8 cellular contexts compared by ENCODE assay signal in genomic region chrX:96182366-96182765, GRCh38.
DNase-seq lines count a peak whose midpoint lies in the region; ATAC-seq and TF ChIP-seq lines count a peak whose summit lies in the region.

No MANE protein-coding gene starts in this region.

- H3K27me3 ChIP-seq in MG63 = no peaks in the 10 kb centered on the region

- TF ChIP-seq CTCF in chondrocyte (IDR thresholded peaks at IDR 0.05) (peak; percentile 66), osteocyte (IDR thresholded peaks at IDR 0.05) (peak; percentile 47)

- peak; percentile 64 for ATAC-seq in GM18858 (IDR thresholded peaks at IDR 0.05; ENCODE audit: unreplicated experiment)
- no peak for ATAC-seq in activated CD8-positive, alpha-beta T cell treated with anti-CD3 and anti-CD28 coated beads, Interleukin-2, amount 10 ng/mL, durations not matched to agents 7 days and 5 days
- ATAC-seq in naive thymus-derived CD8-positive, alpha-beta T cell = no peak

- no peak overlapping the region for H3K4me3 Mint-ChIP-seq in chondrocyte (ENCODE audit: unreplicated experiment)
- H3K4me3 Mint-ChIP-seq in osteocyte (ENCODE audit: unreplicated experiment) = no peak overlapping the region
- no peak overlapping the region for H3K4me3 Mint-ChIP-seq in activated CD8-positive, alpha-beta T cell treated with anti-CD3 and anti-CD28 coated beads, Interleukin-2, amount 10 ng/mL, durations not matched to agents 7 days and 5 days
- H3K4me3 Mint-ChIP-seq in naive thymus-derived CD8-positive, alpha-beta T cell = no peak overlapping the region

- H3K27me3 Mint-ChIP-seq in chondrocyte (ENCODE audit: low read depth) (peaks cover 2% of the 10 kb centered on the region), osteocyte (ENCODE audit: unreplicated experiment) (no peaks in the 10 kb centered on the region)
- H3K27me3 Mint-ChIP-seq in activated CD8-positive, alpha-beta T cell treated with anti-CD3 and anti-CD28 coated beads, Interleukin-2, amount 10 ng/mL, durations not matched to agents 7 days and 5 days (ENCODE audit: low read depth) = no peaks in the 10 kb centered on the region
- no peaks in the 10 kb centered on the region for H3K27me3 Mint-ChIP-seq in naive thymus-derived CD8-positive, alpha-beta T cell

- POLR2A ChIA-PET in activated CD8-positive, alpha-beta T cell treated with anti-CD3 and anti-CD28 coated beads, Interleukin-2, amount 10 ng/mL, durations not matched to agents 7 days and 5 days (lab: Charles Lee) = no interaction called here
- POLR2A ChIA-PET in naive thymus-derived CD8-positive, alpha-beta T cell (lab: Charles Lee) = no interaction called here

- H3K27ac Mint-ChIP-seq in chondrocyte (ENCODE audit: unreplicated experiment) (no peak overlapping the region), osteocyte (ENCODE audit: unreplicated experiment) (no peak overlapping the region)
- no peak overlapping the region for H3K27ac Mint-ChIP-seq in activated CD8-positive, alpha-beta T cell treated with anti-CD3 and anti-CD28 coated beads, Interleukin-2, amount 10 ng/mL, durations not matched to agents 7 days and 5 days
- no peak overlapping the region for H3K27ac Mint-ChIP-seq in naive thymus-derived CD8-positive, alpha-beta T cell

- no peak overlapping the region for H3K4me3 ChIP-seq in MG63

- no peaks in the 10 kb centered on the region for H3K36me3 ChIP-seq in MG63

- H3K4me1 Mint-ChIP-seq in chondrocyte (ENCODE audit: low read depth) (no peaks in the 10 kb centered on the region), osteocyte (ENCODE audit: unreplicated experiment) (no peaks in the 10 kb centered on the region)
- no peaks in the 10 kb centered on the region for H3K4me1 Mint-ChIP-seq in activated CD8-positive, alpha-beta T cell treated with anti-CD3 and anti-CD28 coated beads, Interleukin-2, amount 10 ng/mL, durations not matched to agents 7 days and 5 days (ENCODE audit: low read depth)
- H3K4me1 Mint-ChIP-seq in naive thymus-derived CD8-positive, alpha-beta T cell = no peaks in the 10 kb centered on the region

- DNase-seq in MG63 (peak; percentile 36), chondrocyte (ENCODE audit: low spot score) (no peak), osteocyte (ENCODE audit: extremely low spot score, unreplicated experiment) (no peak), NCI-H510A treated with DMSO at 0.1 percent for 48 hours (lab: John Stamatoyannopoulos, UW) (no peak)
- DNase-seq in activated CD8-positive, alpha-beta T cell treated with anti-CD3 and anti-CD28 coated beads, Interleukin-2, amount 10 ng/mL, durations not matched to agents 7 days and 5 days = no peak
- DNase-seq in stimulated activated CD4-positive, alpha-beta T cell treated with anti-CD3 and anti-CD28 coated beads, Interleukin-12 subunit alpha, Interleukin-12 subunit beta, amount 100 ng/mL, for 4 hours = no peak
- no peak for DNase-seq in naive thymus-derived CD8-positive, alpha-beta T cell

- no peaks in the 10 kb centered on the region for H3K9me3 ChIP-seq in MG63

- H3K9me3 Mint-ChIP-seq in chondrocyte (ENCODE audit: low read depth) (no peaks in the 10 kb centered on the region), osteocyte (ENCODE audit: unreplicated experiment) (no peaks in the 10 kb centered on the region)
- H3K9me3 Mint-ChIP-seq in activated CD8-positive, alpha-beta T cell treated with anti-CD3 and anti-CD28 coated beads, Interleukin-2, amount 10 ng/mL, durations not matched to agents 7 days and 5 days (ENCODE audit: insufficient read depth) = no peaks in the 10 kb centered on the region
- peaks cover 0 to 3% (median 0%) of the 10 kb centered on the region in 9 donors for H3K9me3 Mint-ChIP-seq in naive thymus-derived CD8-positive, alpha-beta T cell

- H3K36me3 Mint-ChIP-seq in chondrocyte (ENCODE audit: low read depth) (no peaks in the 10 kb centered on the region), osteocyte (ENCODE audit: unreplicated experiment) (no peaks in the 10 kb centered on the region)
- no peaks in the 10 kb centered on the region for H3K36me3 Mint-ChIP-seq in activated CD8-positive, alpha-beta T cell treated with anti-CD3 and anti-CD28 coated beads, Interleukin-2, amount 10 ng/mL, durations not matched to agents 7 days and 5 days (ENCODE audit: low read depth)
- H3K36me3 Mint-ChIP-seq in naive thymus-derived CD8-positive, alpha-beta T cell = no peaks in the 10 kb centered on the region

- CTCF ChIA-PET in activated CD8-positive, alpha-beta T cell treated with anti-CD3 and anti-CD28 coated beads, Interleukin-2, amount 10 ng/mL, durations not matched to agents 7 days and 5 days (lab: Charles Lee) = no interaction called here
